Comparison of ENCODE assay signal across 9 cellular contexts in genomic region chr19:38735257-38735686, GRCh38. TPM values are rescaled to one million over a fixed set of nuclear protein-coding genes. Genes with fewer than 3 reads are reported as not detected.
DNase-seq lines count a peak whose midpoint lies in the region; ATAC-seq and TF ChIP-seq lines count a peak whose summit lies in the region.
"Had no signal": no experiment of that assay in that cellular context is flagged by ENCODE, and none has a peak within 500 bp of the region (broad histone marks: within the 10 kb centered on the region; RNA-seq: fewer than 3 reads in every experiment).

No MANE protein-coding gene starts in this region.

- H3K4me3 ChIP-seq in left ventricle myocardium inferior = no peak overlapping the region
- H3K4me3 ChIP-seq in skeletal muscle tissue (ENCODE audit: low read length in 3 of 3) = no peak overlapping the region

- CTCF ChIA-PET in activated CD8-positive, alpha-beta T cell treated with anti-CD3 and anti-CD28 coated beads for 36 hours (lab: Charles Lee) = interaction anchor here (0.8 to 1.4 kb wide), 3 partner anchors 100 to 195 kb away, joined by 3 to 12 read pairs (median 4); partner anchors contain the start of genes MRPS12 and SARS2

- DNase-seq in activated CD4-positive, alpha-beta T cell treated with anti-CD3 and anti-CD28 coated beads for 4 hours = peak; percentile 27
- no peak for DNase-seq in activated CD4-positive, alpha-beta T cell treated with anti-CD3 and anti-CD28 coated beads, Interleukin-2, amount 50 U/mL, for 4 hours
- peak; percentile 50 for DNase-seq in activated CD8-positive, alpha-beta T cell treated with anti-CD3 and anti-CD28 coated beads for 36 hours
- DNase-seq in left ventricle myocardium inferior = no peak
- DNase-seq in NOMO-1 (lab: John Stamatoyannopoulos, UW; ENCODE audit: unreplicated experiment in 2 of 2) = no peak
- DNase-seq in amygdala (lab: John Stamatoyannopoulos, UW) = no peak
- no peak for DNase-seq in KBM-7
- DNase-seq: DND-41 had no signal

- no peaks in the 10 kb centered on the region for H3K9me3 Mint-ChIP-seq in activated CD8-positive, alpha-beta T cell treated with anti-CD3 and anti-CD28 coated beads for 36 hours

- TF ChIP-seq CTCF in activated CD8-positive, alpha-beta T cell treated with anti-CD3 and anti-CD28 coated beads for 36 hours (IDR thresholded peaks at IDR 0.05) = no peak
- no peak for TF ChIP-seq CTCF in left ventricle myocardium inferior (IDR thresholded peaks at IDR 0.05; ENCODE audit: borderline replicate concordance)

- peak overlapping the region; percentile 68 for H3K4me3 Mint-ChIP-seq in activated CD8-positive, alpha-beta T cell treated with anti-CD3 and anti-CD28 coated beads for 36 hours

- H3K27ac ChIP-seq in left ventricle myocardium inferior (replicated peaks) = peak overlapping the region; percentile 57
- H3K27ac ChIP-seq in skeletal muscle tissue (ENCODE audit: low read depth, low read length) = peak overlapping the region; percentile 0

- peaks cover 4% of the 10 kb centered on the region for H3K36me3 Mint-ChIP-seq in activated CD8-positive, alpha-beta T cell treated with anti-CD3 and anti-CD28 coated beads for 36 hours (ENCODE audit: low read depth)

- H3K27ac Mint-ChIP-seq in activated CD8-positive, alpha-beta T cell treated with anti-CD3 and anti-CD28 coated beads for 36 hours = peak overlapping the region; percentile 77

- H3K4me1 Mint-ChIP-seq in activated CD8-positive, alpha-beta T cell treated with anti-CD3 and anti-CD28 coated beads for 36 hours (ENCODE audit: low read depth) = peaks cover 44% of the 10 kb centered on the region

- POLR2A ChIA-PET in activated CD8-positive, alpha-beta T cell treated with anti-CD3 and anti-CD28 coated beads for 36 hours (lab: Charles Lee) = interaction anchor here (0.5 to 1.3 kb wide), 4 partner anchors 13 to 117 kb away, joined by 3 to 4 read pairs (median 3); partner anchors contain the start of genes ACTN4, HNRNPL and MAP4K1

- intact Hi-C loops in activated CD8-positive, alpha-beta T cell treated with anti-CD3 and anti-CD28 coated beads for 36 hours (cut with micrococcal nuclease) = loop anchor here (10.0 kb wide), 2 partner anchors 110 to 200 kb away; partner anchors contain the start of genes HNRNPL, MRPS12 and SARS2
- intact Hi-C loops in left ventricle myocardium inferior (cut with micrococcal nuclease) = no loop called here

- peak; percentile 12 for ATAC-seq in activated CD8-positive, alpha-beta T cell treated with anti-CD3 and anti-CD28 coated beads for 36 hours

- no peaks in the 10 kb centered on the region for H3K27me3 ChIP-seq in left ventricle myocardium inferior (ENCODE audit: low read depth)
- H3K27me3 ChIP-seq in skeletal muscle tissue (ENCODE audit: control insufficient read depth in 3 of 3, insufficient read depth in 3 of 3, low read length in 3 of 3) = peaks cover 0 to 4% (median 2%) of the 10 kb centered on the region in 3 donors

- no peaks in the 10 kb centered on the region for H3K9me3 ChIP-seq in left ventricle myocardium inferior (replicated peaks)
- no peaks in the 10 kb centered on the region for H3K9me3 ChIP-seq in skeletal muscle tissue (ENCODE audit: control insufficient read depth in 3 of 3, low read length in 3 of 3)

- H3K4me1 ChIP-seq in left ventricle myocardium inferior = peaks cover 55% of the 10 kb centered on the region
- peaks cover 15 to 26% (median 25%) of the 10 kb centered on the region in 3 donors for H3K4me1 ChIP-seq in skeletal muscle tissue (ENCODE audit: control insufficient read depth in 3 of 3, insufficient read depth in 3 of 3, low read length in 3 of 3)

- H3K27me3 Mint-ChIP-seq in activated CD8-positive, alpha-beta T cell treated with anti-CD3 and anti-CD28 coated beads for 36 hours = peaks cover 4% of the 10 kb centered on the region

- in situ Hi-C loops in KBM-7 (cut with MboI; ENCODE audit: low pct_unique_long_range_greater_than_20kb, low sequenced_read_pairs) = no loop called here

- H3K36me3 ChIP-seq in left ventricle myocardium inferior (peaks cover 18% of the 10 kb centered on the region), skeletal muscle tissue (ENCODE audit: control insufficient read depth in 3 of 3, insufficient read depth in 3 of 3, low read length in 3 of 3) (peaks cover 8 to 10% (median 10%) of the 10 kb centered on the region in 3 donors)

- H3K9ac ChIP-seq in skeletal muscle tissue (ENCODE audit: low read depth in 1 of 3, low read length in 3 of 3) = no peak overlapping the region

RNA-seq across cellular contexts. Expression of gene CAPN12, which starts 9.0 kb away (rescaled TPM):
- total RNA-seq in activated CD8-positive, alpha-beta T cell treated with anti-CD3 and anti-CD28 coated beads for 36 hours = 10 to 100 TPM; 19.6 to 22.7 TPM
- total RNA-seq in left ventricle myocardium inferior (0.22 TPM), skeletal muscle tissue (0.52 TPM)

RNA-seq across cellular contexts. Expression of gene LGALS7, which starts 38.0 kb away (rescaled TPM):
- total RNA-seq in activated CD8-positive, alpha-beta T cell treated with anti-CD3 and anti-CD28 coated beads for 36 hours = not detected
- not detected for total RNA-seq in left ventricle myocardium inferior
- total RNA-seq in skeletal muscle tissue = 1.0 TPM

RNA-seq across cellular contexts. Expression of gene LGALS7B, which starts 53.7 kb away (rescaled TPM):
- total RNA-seq in activated CD8-positive, alpha-beta T cell treated with anti-CD3 and anti-CD28 coated beads for 36 hours = not detected
- not detected for total RNA-seq in left ventricle myocardium inferior
- not detected for total RNA-seq in skeletal muscle tissue

Comparison
In these comparisons a context has a peak if more than half of its experiments do, and no peak if none do; other contexts are left out.
1. DNase-seq: peak in activated CD4-positive, alpha-beta T cell treated with anti-CD3 and anti-CD28 coated beads for 4 hours (2 of 2) and activated CD8-positive, alpha-beta T cell treated with anti-CD3 and anti-CD28 coated beads for 36 hours (single experiment); none in activated CD4-positive, alpha-beta T cell treated with anti-CD3 and anti-CD28 coated beads, Interleukin-2, amount 50 U/mL, for 4 hours (0 of 2), left ventricle myocardium inferior (single experiment), NOMO-1 (0 of 2), amygdala (0 of 56) and KBM-7 (single experiment).
2. RNA of gene CAPN12, which starts 9.0 kb away (total RNA-seq): 19.6 to 22.7 TPM in activated CD8-positive, alpha-beta T cell treated with anti-CD3 and anti-CD28 coated beads for 36 hours; 0.52 TPM in skeletal muscle tissue (single experiment) and 0.22 TPM in left ventricle myocardium inferior (single experiment); every median in the first group is over 10 times any median in the second.